In the genomic region with DNA sequence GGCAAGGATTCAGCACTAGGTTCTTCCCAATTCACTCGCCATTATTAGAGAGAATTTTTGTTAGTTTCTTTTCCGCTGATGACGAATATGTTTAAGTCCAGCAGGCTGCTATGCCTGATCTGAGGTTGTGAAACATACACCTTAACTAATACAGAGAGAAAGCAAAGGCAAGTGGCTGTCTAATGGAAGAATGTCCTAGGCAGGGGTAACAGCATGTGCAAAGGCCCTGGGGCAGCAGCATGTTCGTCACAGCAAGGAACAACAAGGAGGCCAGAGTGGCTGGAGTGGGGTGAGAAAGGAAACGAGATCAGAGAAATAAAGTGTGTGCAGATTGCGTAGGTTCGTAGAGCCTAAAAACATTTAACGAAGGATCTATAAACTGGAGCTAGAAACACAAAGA, we compare ENCODE assay signal across 2 cellular contexts.
TF ChIP-seq lines count a peak whose summit lies in the region.

No MANE protein-coding gene starts in this region.

TF ChIP-seq in HEK293, 187 proteins besides CTCF, POLR2A, EP300 and RAD21:
- TF ChIP-seq ZNF404 (tag by site-specific recombination; IDR thresholded peaks at IDR 0.05) (no peak), GFI1B (tag by site-specific recombination; IDR thresholded peaks at IDR 0.05) (no peak), SETDB1 (IDR thresholded peaks at IDR 0.05; ENCODE audit: insufficient read length, low read length) (no peak), ZNF114 (tag by site-specific recombination; IDR thresholded peaks at IDR 0.05) (no peak), ZNF223 (tag by site-specific recombination; IDR thresholded peaks at IDR 0.05) (no peak), ZNF623 (tag by site-specific recombination; IDR thresholded peaks at IDR 0.05) (peak; percentile 93), ZNF558 (tag by site-specific recombination; IDR thresholded peaks at IDR 0.05) (no peak), SP3 (tag by site-specific recombination; IDR thresholded peaks at IDR 0.05) (no peak), SALL2 (tag by site-specific recombination; IDR thresholded peaks at IDR 0.05; ENCODE audit: borderline replicate concordance) (no peak)

TF ChIP-seq in H1, 55 proteins besides CTCF, POLR2A, EP300 and RAD21:
- peak; percentile 57; the same call in 1 of the 2 replicates for TF ChIP-seq KDM1A (IDR thresholded peaks at IDR 0.05; ENCODE audit: borderline replicate concordance, low read length)
- no peak for TF ChIP-seq CEBPB (IDR thresholded peaks at IDR 0.05; ENCODE audit: low read depth, low read length)
- no peak for TF ChIP-seq RXRA (IDR thresholded peaks at IDR 0.05; ENCODE audit: insufficient read depth, low read depth, low read length)
- TF ChIP-seq NRF1 (IDR thresholded peaks at IDR 0.05; ENCODE audit: low read depth, low read length), result no peak
- no peak for TF ChIP-seq CBX5 (IDR thresholded peaks at IDR 0.05; ENCODE audit: low read depth, low read length)
TF ChIP-seq in H1: peak in this region for 1.
